ENCODE assay signal across 14 cellular contexts in genomic region chr19:13977803-13978202, GRCh38. TPM values are rescaled to one million over a fixed set of nuclear protein-coding genes. Genes with fewer than 3 reads are reported as not detected.
DNase-seq lines count a peak whose midpoint lies in the region; ATAC-seq and TF ChIP-seq lines count a peak whose summit lies in the region.
"Had no signal": no experiment of that assay in that cellular context is flagged by ENCODE, and none has a peak within 500 bp of the region (broad histone marks: within the 10 kb centered on the region; RNA-seq: fewer than 3 reads in every experiment).

No MANE protein-coding gene starts in this region.

- H3K36me3 ChIP-seq in Caco-2 (ENCODE audit: control insufficient read depth, insufficient read depth, low read length) (no peaks in the 10 kb centered on the region; the same call in none of the 2 replicates), lung (ENCODE audit: control insufficient read depth in 2 of 2, insufficient read depth in 2 of 2, low read length in 2 of 2) (peaks cover 0 to 25% of the 10 kb centered on the region in 2 donors)

- H3K36me3 Mint-ChIP-seq in Caco-2 (ENCODE audit: insufficient read depth, unreplicated experiment) = peaks cover 29% of the 10 kb centered on the region
- peaks cover 5% of the 10 kb centered on the region for H3K36me3 Mint-ChIP-seq in activated naive CD8-positive, alpha-beta T cell treated with anti-CD3 and anti-CD28 coated beads, Interleukin-2, amount 10 ng/mL, durations not matched to agents 7 days and 5 days
- peaks cover 32% of the 10 kb centered on the region for H3K36me3 Mint-ChIP-seq in stimulated activated effector memory CD8-positive, alpha-beta T cell treated with anti-CD3 and anti-CD28 coated beads, Interleukin-12 subunit alpha, Interleukin-12 subunit beta, amount 100 ng/mL, for 72 hours
- H3K36me3 Mint-ChIP-seq: natural killer cell treated with Interleukin-12 subunit alpha and Interleukin-12 subunit beta and Interleukin-15 and Interleukin-18, amount 100 ng/mL, for 72 hours had no signal

- H3K27me3 Mint-ChIP-seq in Caco-2 (ENCODE audit: insufficient read depth, unreplicated experiment) = no peaks in the 10 kb centered on the region
- no peaks in the 10 kb centered on the region for H3K27me3 Mint-ChIP-seq in activated naive CD8-positive, alpha-beta T cell treated with anti-CD3 and anti-CD28 coated beads, Interleukin-2, amount 10 ng/mL, durations not matched to agents 7 days and 5 days
- H3K27me3 Mint-ChIP-seq: CD4-positive, CD25-positive, alpha-beta regulatory T cell; natural killer cell treated with Interleukin-12 subunit alpha and Interleukin-12 subunit beta and Interleukin-15 and Interleukin-18, amount 100 ng/mL, for 72 hours had no signal

- peaks cover 19% of the 10 kb centered on the region for H3K4me1 ChIP-seq in Caco-2
- peaks cover 0 to 7% of the 10 kb centered on the region in 2 donors for H3K4me1 ChIP-seq in lung (ENCODE audit: control insufficient read depth in 2 of 2, insufficient read depth in 2 of 2, low read length in 2 of 2)

- H3K27me3 ChIP-seq in Caco-2 (replicated peaks; ENCODE audit: control insufficient read depth, insufficient read depth, low read length) (no peaks in the 10 kb centered on the region), lung (ENCODE audit: control insufficient read depth, insufficient read depth) (no peaks in the 10 kb centered on the region)

- no peak for TF ChIP-seq CTCF in Caco-2 (IDR thresholded peaks at IDR 0.05; ENCODE audit: insufficient read depth in 1 of 2, low read depth in 1 of 2, low read length in 1 of 2, severe bottlenecking in 1 of 2, unreplicated experiment in 1 of 2)
- no peak for TF ChIP-seq CTCF in lung (IDR thresholded peaks at IDR 0.05; ENCODE audit: control extremely low read depth, extremely low read depth)

- peak overlapping the region; percentile 65 for H3K4me3 Mint-ChIP-seq in Caco-2 (ENCODE audit: unreplicated experiment)
- H3K4me3 Mint-ChIP-seq in activated naive CD8-positive, alpha-beta T cell treated with anti-CD3 and anti-CD28 coated beads, Interleukin-2, amount 10 ng/mL, durations not matched to agents 7 days and 5 days = peak overlapping the region; percentile 30
- H3K4me3 Mint-ChIP-seq in stimulated activated effector memory CD8-positive, alpha-beta T cell treated with anti-CD3 and anti-CD28 coated beads, Interleukin-12 subunit alpha, Interleukin-12 subunit beta, amount 100 ng/mL, for 72 hours = peak overlapping the region; percentile 59
- H3K4me3 Mint-ChIP-seq: natural killer cell treated with Interleukin-12 subunit alpha and Interleukin-12 subunit beta and Interleukin-15 and Interleukin-18, amount 100 ng/mL, for 72 hours had no signal

- ATAC-seq in activated naive CD8-positive, alpha-beta T cell treated with anti-CD3 and anti-CD28 coated beads, Interleukin-2, amount 10 ng/mL, durations not matched to agents 7 days and 5 days (ENCODE audit: low read depth) = no peak
- no peak for ATAC-seq in lung (ENCODE audit: insufficient read depth, low FRiP score)
- no peak for ATAC-seq in stimulated activated effector memory CD8-positive, alpha-beta T cell treated with anti-CD3 and anti-CD28 coated beads, Interleukin-12 subunit alpha, Interleukin-12 subunit beta, amount 100 ng/mL, for 72 hours
- no peak for ATAC-seq in HG03025 (IDR thresholded peaks at IDR 0.05; ENCODE audit: low FRiP score, unreplicated experiment)

- POLR2A ChIA-PET in Caco-2 (lab: Charles Lee) = interaction anchor here (0.9 kb wide), 1 partner anchor 29 kb away, joined by 3 read pairs; the partner anchor contains the start of gene RFX1
- POLR2A ChIA-PET in activated naive CD8-positive, alpha-beta T cell treated with anti-CD3 and anti-CD28 coated beads, Interleukin-2, amount 10 ng/mL, durations not matched to agents 7 days and 5 days (lab: Charles Lee) = interaction anchor here (2.0 to 14.2 kb wide), 4 partner anchors 16 to 54 kb away, joined by 7 to 262 read pairs (median 12); partner anchors contain the start of genes IL27RA and RFX1

- CTCF ChIA-PET in Caco-2 (lab: Charles Lee) = interaction anchor here (0.5 to 1.1 kb wide), 2 partner anchors 10 to 41 kb away, joined by 3 read pairs; no protein-coding TSS in a partner anchor

- H3K4me1 Mint-ChIP-seq in Caco-2 (ENCODE audit: low read depth, unreplicated experiment) = peaks cover 10% of the 10 kb centered on the region
- H3K4me1 Mint-ChIP-seq in activated naive CD8-positive, alpha-beta T cell treated with anti-CD3 and anti-CD28 coated beads, Interleukin-2, amount 10 ng/mL, durations not matched to agents 7 days and 5 days = peaks cover 41% of the 10 kb centered on the region
- H3K4me1 Mint-ChIP-seq in stimulated activated effector memory CD8-positive, alpha-beta T cell treated with anti-CD3 and anti-CD28 coated beads, Interleukin-12 subunit alpha, Interleukin-12 subunit beta, amount 100 ng/mL, for 72 hours = peaks cover 15% of the 10 kb centered on the region

- H3K4me3 ChIP-seq in Caco-2 (ENCODE audit: low read depth, low read length) (no peak overlapping the region), lung (no peak overlapping the region)

- no peaks in the 10 kb centered on the region for H3K9me3 ChIP-seq in Caco-2
- H3K9me3 ChIP-seq in lung (ENCODE audit: control insufficient read depth in 2 of 2, insufficient read depth in 1 of 2, low read length in 1 of 2) = no peaks in the 10 kb centered on the region

- peak overlapping the region; percentile 35 for H3K27ac Mint-ChIP-seq in Caco-2 (ENCODE audit: unreplicated experiment)
- peak overlapping the region; percentile 60 for H3K27ac Mint-ChIP-seq in activated naive CD8-positive, alpha-beta T cell treated with anti-CD3 and anti-CD28 coated beads, Interleukin-2, amount 10 ng/mL, durations not matched to agents 7 days and 5 days
- peak overlapping the region; percentile 74 for H3K27ac Mint-ChIP-seq in stimulated activated effector memory CD8-positive, alpha-beta T cell treated with anti-CD3 and anti-CD28 coated beads, Interleukin-12 subunit alpha, Interleukin-12 subunit beta, amount 100 ng/mL, for 72 hours

- WGBS in lung, 2 donors = 88 to 90% methylated on average over 12 of the region's 12 CpGs

- no peak for DNase-seq in Caco-2
- DNase-seq in activated naive CD8-positive, alpha-beta T cell treated with anti-CD3 and anti-CD28 coated beads, Interleukin-2, amount 10 ng/mL, durations not matched to agents 7 days and 5 days = no peak
- no peak for DNase-seq in lung (ENCODE audit: low spot score)
- DNase-seq in stimulated activated effector memory CD8-positive, alpha-beta T cell treated with anti-CD3 and anti-CD28 coated beads, Interleukin-12 subunit alpha, Interleukin-12 subunit beta, amount 100 ng/mL, for 72 hours (ENCODE audit: low spot score in 2 of 2) = no peak
- no peak for DNase-seq in NCI-H2107 treated with DMSO at 0.1 percent for 48 hours (lab: John Stamatoyannopoulos, UW; ENCODE audit: unreplicated experiment)
- no peak for DNase-seq in amygdala (lab: John Stamatoyannopoulos, UW)
- DNase-seq in NCI-H82 treated with DMSO at 0.1 percent for 48 hours (lab: John Stamatoyannopoulos, UW; ENCODE audit: unreplicated experiment) = no peak
- DNase-seq: GF-D8 had no signal

- intact Hi-C loops in Caco-2 (cut with micrococcal nuclease; ENCODE audit: unreplicated experiment) = loop anchor here (1.0 to 10.0 kb wide), 3 partner anchors 26 to 97 kb away; partner anchors contain the start of genes DCAF15, MISP3 and RFX1

- BruUV-seq in Caco-2 (replicated peaks; lab: Mats Ljungman, UMichigan) = no TSS peak

- no peaks in the 10 kb centered on the region for H3K9me3 Mint-ChIP-seq in Caco-2 (ENCODE audit: unreplicated experiment)
- H3K9me3 Mint-ChIP-seq in activated naive CD8-positive, alpha-beta T cell treated with anti-CD3 and anti-CD28 coated beads, Interleukin-2, amount 10 ng/mL, durations not matched to agents 7 days and 5 days = no peaks in the 10 kb centered on the region
- H3K9me3 Mint-ChIP-seq in stimulated activated effector memory CD8-positive, alpha-beta T cell treated with anti-CD3 and anti-CD28 coated beads, Interleukin-12 subunit alpha, Interleukin-12 subunit beta, amount 100 ng/mL, for 72 hours = no peaks in the 10 kb centered on the region
- H3K9me3 Mint-ChIP-seq: CD4-positive, CD25-positive, alpha-beta regulatory T cell; natural killer cell treated with Interleukin-12 subunit alpha and Interleukin-12 subunit beta and Interleukin-15 and Interleukin-18, amount 100 ng/mL, for 72 hours had no signal

- peak overlapping the region; percentile 69 to 73 for H3K27ac ChIP-seq in lung (ENCODE audit: low read depth in 1 of 2, low read length in 1 of 2)
- H3K27ac ChIP-seq: epithelial cell of prostate had no signal

RNA-seq across cellular contexts. Expression of gene DCAF15, which starts 25.5 kb away (rescaled TPM):
- 41.1 and 43.0 TPM in 2 replicates for total RNA-seq in Caco-2 (2022)
- total RNA-seq in activated naive CD8-positive, alpha-beta T cell treated with anti-CD3 and anti-CD28 coated beads, Interleukin-2, amount 10 ng/mL, durations not matched to agents 7 days and 5 days = 100 to 1,000 TPM; 105 to 106 TPM
- 10 to 100 TPM; 13.8 to 37.9 TPM for total RNA-seq in lung
- polyA plus RNA-seq in lung = 10 to 100 TPM; 29.0 to 56.1 TPM

RNA-seq across cellular contexts. Expression of gene RFX1, which starts 28.3 kb away (rescaled TPM):
- total RNA-seq in Caco-2 (2022) (11.5 and 13.4 TPM in 2 replicates), lung (10 to 100 TPM; 10.1 to 18.6 TPM)
- 10 to 100 TPM; 17.7 to 22.2 TPM for total RNA-seq in activated naive CD8-positive, alpha-beta T cell treated with anti-CD3 and anti-CD28 coated beads, Interleukin-2, amount 10 ng/mL, durations not matched to agents 7 days and 5 days
- 1 to 10 TPM; 5.7 to 5.9 TPM for polyA plus RNA-seq in lung

RNA-seq across cellular contexts. Expression of gene PODNL1, which starts 39.6 kb away (rescaled TPM):
- total RNA-seq in Caco-2 (2022) = 0.72 TPM in 1 of 2 replicates, not detected in the other
- 1 to 10 TPM; 1.2 to 1.4 TPM for total RNA-seq in activated naive CD8-positive, alpha-beta T cell treated with anti-CD3 and anti-CD28 coated beads, Interleukin-2, amount 10 ng/mL, durations not matched to agents 7 days and 5 days
- 1 to 10 TPM in 1 of 2 donors, under 1 TPM in 1; 0.88 to 6.4 TPM for total RNA-seq in lung
- under 1 TPM; 0.55 to 0.95 TPM for polyA plus RNA-seq in lung
- total RNA-seq: bronchial epithelial cell; CD4-positive, CD25-positive, alpha-beta regulatory T cell had no signal

RNA-seq across cellular contexts. Expression of gene RLN3, which starts 50.1 kb away (rescaled TPM):
- not detected in 2 replicates for total RNA-seq in Caco-2 (2022)
- not detected for total RNA-seq in activated naive CD8-positive, alpha-beta T cell treated with anti-CD3 and anti-CD28 coated beads, Interleukin-2, amount 10 ng/mL, durations not matched to agents 7 days and 5 days
- under 1 TPM in 1 of 2 donors, not detected in 1; 0.52 TPM for total RNA-seq in lung
- under 1 TPM in 1 of 2 donors, not detected in 1; 0.50 TPM for polyA plus RNA-seq in lung
- total RNA-seq: bronchial epithelial cell; CD4-positive, CD25-positive, alpha-beta regulatory T cell; natural killer cell treated with Interleukin-12 subunit alpha and Interleukin-12 subunit beta and Interleukin-15 and Interleukin-18, amount 100 ng/mL, for 72 hours; T-helper 1 cell treated with Interleukin-12 subunit alpha and Interleukin-12 subunit beta and Interleukin-4 antibody, amounts not matched to agents 30 ng/mL and 1 ng/mL, for 36 hours had no signal

RNA-seq across cellular contexts. Expression of gene IL27RA, which starts 53.8 kb away (rescaled TPM):
- total RNA-seq in Caco-2 (2022) = 4.7 and 5.6 TPM in 2 replicates
- total RNA-seq in activated naive CD8-positive, alpha-beta T cell treated with anti-CD3 and anti-CD28 coated beads, Interleukin-2, amount 10 ng/mL, durations not matched to agents 7 days and 5 days = 10 to 100 TPM; 41.6 to 43.8 TPM
- total RNA-seq in lung = 10 to 100 TPM in 1 of 2 donors, 1 to 10 TPM in 1; 8.4 to 21.5 TPM
- 10 to 100 TPM in 1 of 2 donors, 1 to 10 TPM in 1; 7.0 to 22.7 TPM for polyA plus RNA-seq in lung
